ENCODE assay signal across 16 cellular contexts in the genomic region with DNA sequence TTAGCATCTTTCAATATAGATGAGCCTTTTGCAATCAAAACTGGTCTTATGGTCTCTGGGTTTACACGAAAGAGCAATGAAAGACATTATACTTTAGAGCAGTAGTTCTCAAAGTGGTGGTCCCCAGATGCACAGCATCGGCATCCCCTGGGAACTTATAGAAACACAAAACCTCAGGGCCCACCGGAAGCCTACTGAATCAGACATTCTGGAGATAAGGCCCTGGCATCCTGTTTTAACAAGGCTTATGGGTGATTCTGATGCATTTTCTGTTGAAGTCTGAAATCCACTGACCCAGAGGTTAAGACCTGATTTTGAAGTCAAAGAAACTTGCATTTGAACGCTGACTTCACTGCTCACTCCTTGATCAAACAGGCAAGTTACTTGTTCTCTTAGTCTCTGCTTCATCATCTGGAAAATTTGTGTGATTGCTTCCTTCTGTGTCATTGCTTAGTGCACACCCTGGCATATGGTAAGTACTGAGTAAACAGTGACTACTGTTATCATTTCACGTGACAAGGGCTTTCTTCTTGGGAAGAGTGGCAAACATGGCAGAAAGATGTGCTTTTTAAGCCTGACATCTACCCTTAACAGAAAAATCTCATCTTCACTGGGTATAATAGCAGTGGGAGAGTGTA. TPM values are rescaled to one million over a fixed set of nuclear protein-coding genes. Genes with fewer than 3 reads are reported as not detected.
DNase-seq lines count a peak whose midpoint lies in the region; ATAC-seq, FAIRE-seq and TF ChIP-seq lines count a peak whose summit lies in the region.
"Had no signal": no experiment of that assay in that cellular context is flagged by ENCODE, and none has a peak within 500 bp of the region (broad histone marks: within the 10 kb centered on the region; RNA-seq: fewer than 3 reads in every experiment).

No MANE protein-coding gene starts in this region.

- DNase-seq in DMS53 (lab: John Stamatoyannopoulos, UW) (peak; percentile 88), IMR-90 (peak; percentile 20), astrocyte (ENCODE audit: low read depth) (peak; percentile 67), epidermal melanocyte (ENCODE audit: insufficient read length, low spot score) (no peak), NAMALWA (ENCODE audit: low spot score) (no peak), putamen (ENCODE audit: low spot score) (no peak)
- DNase-seq: activated effector memory CD4-positive, alpha-beta T cell treated with Interleukin-2 at 50 U/mL for 16 hours; dermis blood vessel endothelial cell; KG1; SHP77; stimulated activated CD4-positive, alpha-beta T cell treated with anti-CD3 and anti-CD28 coated beads, Interleukin-4, amount 100 ng/mL, for 1 hour had no signal

- FAIRE-seq in astrocyte (lab: Jason Lieb, UNC) = no peak
- FAIRE-seq: GM12878 had no signal

- H3K4me3 ChIP-seq in IMR-90 (ENCODE audit: insufficient read depth, low read depth, low read length) = no peak overlapping the region
- H3K4me3 ChIP-seq in astrocyte (ENCODE audit: insufficient read depth, low read depth, low read length) = no peak overlapping the region
- no peak overlapping the region for H3K4me3 ChIP-seq in mucosa of rectum (ENCODE audit: low read length in 2 of 2)
- H3K4me3 ChIP-seq: GM12878, prostate gland had no signal

- no peaks in the 10 kb centered on the region for H3K9me1 ChIP-seq in IMR-90 (ENCODE audit: insufficient read depth, low read length)

- H3K4me1 Mint-ChIP-seq in astrocyte (ENCODE audit: low read depth, unreplicated experiment) = peaks cover 2% of the 10 kb centered on the region
- H3K4me1 Mint-ChIP-seq: WTC11 had no signal

- in situ Hi-C loops in IMR-90 (cut with MboI; ENCODE audit: low sequenced_read_pairs) = no loop called here

- H3K27me3 Mint-ChIP-seq in astrocyte (ENCODE audit: low read depth, unreplicated experiment) = peaks cover 5% of the 10 kb centered on the region
- H3K27me3 Mint-ChIP-seq: stimulated activated naive CD8-positive, alpha-beta T cell treated with anti-CD3 and anti-CD28 coated beads, Interleukin-15, Interleukin-2, amounts not matched to agents 100 ng/mL and 50 ng/mL, for 24 hours had no signal

- H2AFZ ChIP-seq in IMR-90 (replicated peaks; ENCODE audit: low read length, poor library complexity) = no peak overlapping the region
- peak overlapping the region; percentile 1 for H2AFZ ChIP-seq in astrocyte (ENCODE audit: low read depth, low read length)

- no peak overlapping the region for H3K27ac Mint-ChIP-seq in astrocyte (ENCODE audit: unreplicated experiment)
- H3K27ac Mint-ChIP-seq: stimulated activated naive CD8-positive, alpha-beta T cell treated with anti-CD3 and anti-CD28 coated beads, Interleukin-15, Interleukin-2, amounts not matched to agents 100 ng/mL and 50 ng/mL, for 24 hours; WTC11 had no signal

- no peaks in the 10 kb centered on the region for H3K4me1 ChIP-seq in IMR-90 (ENCODE audit: control insufficient read depth, insufficient read depth, low read length)
- peaks cover 8% of the 10 kb centered on the region for H3K4me1 ChIP-seq in astrocyte (ENCODE audit: insufficient read depth, low read length)
- no peaks in the 10 kb centered on the region for H3K4me1 ChIP-seq in mucosa of rectum (ENCODE audit: control insufficient read depth in 2 of 2, insufficient read depth in 2 of 2, low read length in 2 of 2)
- H3K4me1 ChIP-seq: prostate gland had no signal

- peaks cover 8% of the 10 kb centered on the region for H3K36me3 Mint-ChIP-seq in astrocyte (ENCODE audit: low read depth, unreplicated experiment)

- no peak overlapping the region for H2BK20ac ChIP-seq in IMR-90 (ENCODE audit: low read depth, low read length)

- H3K23ac ChIP-seq in IMR-90 (ENCODE audit: low read depth, low read length) = no peak overlapping the region

- no peak overlapping the region for H2BK5ac ChIP-seq in IMR-90 (ENCODE audit: low read depth, low read length, poor library complexity, severe bottlenecking)

- H3K9me3 ChIP-seq in IMR-90 (ENCODE audit: control insufficient read depth, insufficient read depth, low read length) = no peaks in the 10 kb centered on the region
- H3K9me3 ChIP-seq in astrocyte (ENCODE audit: insufficient read depth, low read depth, low read length) = no peaks in the 10 kb centered on the region
- no peaks in the 10 kb centered on the region for H3K9me3 ChIP-seq in mucosa of rectum (ENCODE audit: control insufficient read depth in 2 of 2, low read length in 2 of 2)
- H3K9me3 ChIP-seq: prostate gland had no signal

- no peaks in the 10 kb centered on the region for H4K20me1 ChIP-seq in IMR-90 (ENCODE audit: insufficient read depth, low read length)
- no peaks in the 10 kb centered on the region for H4K20me1 ChIP-seq in astrocyte (ENCODE audit: insufficient read depth, low read length)

- no peak overlapping the region for H2BK120ac ChIP-seq in IMR-90 (ENCODE audit: low read depth, low read length)

- H2AK9ac ChIP-seq in IMR-90 (replicated peaks; ENCODE audit: low read depth, low read length, poor library complexity) = no peak overlapping the region

- TF ChIP-seq RAD21 in IMR-90 (IDR thresholded peaks at IDR 0.05; ENCODE audit: low read length) = no peak

- H3K27ac ChIP-seq in IMR-90 (ENCODE audit: insufficient read depth, low read length) = no peak overlapping the region
- H3K27ac ChIP-seq in astrocyte (ENCODE audit: low read depth, low read length) = peak overlapping the region; percentile 36
- peak overlapping the region; percentile 52 to 61 for H3K27ac ChIP-seq in mucosa of rectum (ENCODE audit: low read depth in 2 of 2, low read length in 2 of 2)
- H3K27ac ChIP-seq: prostate gland had no signal

- H3K36me3 ChIP-seq in IMR-90 (ENCODE audit: control insufficient read depth, insufficient read depth, low read length) (no peaks in the 10 kb centered on the region), astrocyte (ENCODE audit: insufficient read depth, low read length) (no peaks in the 10 kb centered on the region), mucosa of rectum (ENCODE audit: control insufficient read depth in 2 of 2, insufficient read depth in 2 of 2, low read length in 2 of 2) (no peaks in the 10 kb centered on the region)
- H3K36me3 ChIP-seq: prostate gland had no signal

- no peak overlapping the region for H4K91ac ChIP-seq in IMR-90 (ENCODE audit: insufficient read depth, low read depth, low read length)

- H4K5ac ChIP-seq in IMR-90 (ENCODE audit: low read depth, low read length) = no peak overlapping the region

- H3K9ac ChIP-seq in IMR-90 (ENCODE audit: low read depth, low read length) (no peak overlapping the region), astrocyte (ENCODE audit: low read length) (no peak overlapping the region), mucosa of rectum (ENCODE audit: low read depth in 1 of 2, low read length in 2 of 2) (no peak overlapping the region)

- peak; percentile 42 for ATAC-seq in IMR-90 (ENCODE audit: low read depth)
- ATAC-seq: GM12878, WTC11 had no signal

- TF ChIP-seq POLR2A in IMR-90 (IDR thresholded peaks at IDR 0.05; ENCODE audit: low read depth, low read length) = no peak

- H3K18ac ChIP-seq in IMR-90 (ENCODE audit: low read depth, low read length) = no peak overlapping the region

- H3K14ac ChIP-seq in IMR-90 (replicated peaks; ENCODE audit: low read depth, low read length) = no peak overlapping the region

- H3K9me3 Mint-ChIP-seq in astrocyte (ENCODE audit: unreplicated experiment) = peaks cover 3% of the 10 kb centered on the region
- H3K9me3 Mint-ChIP-seq: stimulated activated naive CD8-positive, alpha-beta T cell treated with anti-CD3 and anti-CD28 coated beads, Interleukin-15, Interleukin-2, amounts not matched to agents 100 ng/mL and 50 ng/mL, for 24 hours had no signal

- POLR2A ChIA-PET in IMR-90 (lab: Charles Lee; ENCODE audit: unreplicated experiment) = no interaction called here

- no peak overlapping the region for H2BK15ac ChIP-seq in IMR-90 (ENCODE audit: low read depth, low read length)

- no peak overlapping the region for H3K4ac ChIP-seq in IMR-90 (ENCODE audit: low read depth, low read length)

- H3K79me2 ChIP-seq in astrocyte (ENCODE audit: insufficient read depth, low read length) = no peaks in the 10 kb centered on the region

- no peak overlapping the region for H3K56ac ChIP-seq in IMR-90 (ENCODE audit: extremely low read depth, insufficient read depth, low read length)

- no peaks in the 10 kb centered on the region for H3K79me1 ChIP-seq in IMR-90 (ENCODE audit: low read depth in 1 of 2, low read length in 2 of 2)

- H3K4me3 Mint-ChIP-seq in astrocyte (ENCODE audit: unreplicated experiment) = no peak overlapping the region
- H3K4me3 Mint-ChIP-seq: stimulated activated naive CD8-positive, alpha-beta T cell treated with anti-CD3 and anti-CD28 coated beads, Interleukin-15, Interleukin-2, amounts not matched to agents 100 ng/mL and 50 ng/mL, for 24 hours; WTC11 had no signal

- 100% methylated on average over 1 of the region's 5 CpGs; no CpG with 5 or more reads in 1 of the 2 experiments for WGBS in IMR-90 (ENCODE audit: extremely low coverage in 2 of 2, insufficient read length in 1 of 2), 2 experiments

- TF ChIP-seq CTCF in IMR-90 (conservative IDR thresholded peaks at IDR 0.05; ENCODE audit: low read depth, low read length) (no peak), astrocyte (IDR thresholded peaks at IDR 0.05; ENCODE audit: insufficient read depth, low read depth, low read length) (no peak)

- peaks cover 5% of the 10 kb centered on the region for H3K27me3 ChIP-seq in IMR-90 (ENCODE audit: control insufficient read depth, insufficient read depth, low read length)
- no peaks in the 10 kb centered on the region for H3K27me3 ChIP-seq in astrocyte (ENCODE audit: insufficient read depth, low read length)
- no peaks in the 10 kb centered on the region for H3K27me3 ChIP-seq in mucosa of rectum (ENCODE audit: control insufficient read depth in 2 of 2, insufficient read depth in 2 of 2, low read length in 2 of 2)

- H4K8ac ChIP-seq in IMR-90 (ENCODE audit: low read depth in 2 of 2, low read length in 2 of 2) = no peak overlapping the region

- BruUV-seq in IMR-90 (replicated peaks; lab: Mats Ljungman, UMichigan) = no TSS peak

- intact Hi-C loops in IMR-90 (cut with micrococcal nuclease) = no loop called here

- no peak overlapping the region for H3K4me2 ChIP-seq in IMR-90 (ENCODE audit: low read depth, low read length)
- peak overlapping the region; percentile 12 for H3K4me2 ChIP-seq in astrocyte (ENCODE audit: low read length)

- H2AK5ac ChIP-seq in IMR-90 (ENCODE audit: low read depth, low read length) = no peak overlapping the region

- CTCF ChIA-PET in IMR-90 (lab: Yijun Ruan, JAX) = no interaction called here

- dilution Hi-C loops in IMR-90 (cut with HindIII; ENCODE audit: low sequenced_read_pairs, unreplicated experiment) = no loop called here

TF ChIP-seq in IMR-90, 13 proteins besides CTCF, POLR2A, EP300 and RAD21:
- TF ChIP-seq BHLHE40 (IDR thresholded peaks at IDR 0.05; ENCODE audit: low read depth, low read length) = peak; percentile 40; the same call in 1 of the 2 replicates
- no peak for TF ChIP-seq RCOR1 (IDR thresholded peaks at IDR 0.05; ENCODE audit: insufficient replicate concordance, low read length)

RNA-seq across cellular contexts. Expression of a gene that starts 14.5 kb away (rescaled TPM):
- total RNA-seq in IMR-90 (2012; rRNA removed) (not detected in 2 replicates), astrocyte (2.8 and 3.4 TPM in 2 replicates)
- polyA plus RNA-seq in IMR-90 (2012; rRNA removed) = not detected in 2 replicates
- not detected in 2 replicates for polyA plus RNA-seq in IMR-90 (2012; cell fraction: cytosol; rRNA removed)
- polyA plus RNA-seq in IMR-90 (2012; cell fraction: nucleus; rRNA removed; ENCODE audit: low replicate concordance) = not detected in 2 replicates
- total RNA-seq: dermis blood vessel endothelial cell, GM12878, prostate gland had no signal

Comparison
In these comparisons a context has a peak if more than half of its experiments do, and no peak if none do; other contexts are left out.
1. DNase-seq: peak in DMS53 (single experiment), IMR-90 (single experiment) and astrocyte (single experiment); none in epidermal melanocyte (single experiment), NAMALWA (single experiment) and putamen (single experiment).